ENCODE assay signal across 19 cellular contexts in the genomic region with DNA sequence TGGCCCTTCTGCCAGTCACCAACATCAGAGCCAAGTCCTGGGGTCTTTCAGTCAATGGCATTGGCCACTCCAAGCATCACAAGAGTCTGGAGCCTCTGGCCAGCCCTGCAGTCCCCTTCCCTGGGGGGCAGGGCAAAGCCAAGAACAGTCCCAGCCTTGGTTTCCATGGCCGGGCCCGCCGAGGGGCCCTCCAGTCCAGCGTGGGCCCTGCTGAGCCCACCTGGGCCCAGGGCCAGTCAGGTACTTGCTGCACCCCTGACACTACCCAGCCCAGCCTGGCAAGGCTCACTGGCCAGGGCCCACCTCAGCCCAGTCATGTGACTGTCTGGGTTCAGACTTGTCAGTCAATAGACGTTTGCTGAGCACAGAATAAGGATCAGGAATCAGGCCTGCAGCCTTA. TPM values are rescaled to one million over a fixed set of nuclear protein-coding genes. Genes with fewer than 3 reads are reported as not detected.
A peak's percentile ranks its signal among the peaks of the same experiment; 100 is the strongest.
DNase-seq lines count a peak whose midpoint lies in the region; ATAC-seq, FAIRE-seq and TF ChIP-seq lines count a peak whose summit lies in the region.
"Had no signal": no experiment of that assay in that cellular context is flagged by ENCODE, and none has a peak within 500 bp of the region (broad histone marks: within the 10 kb centered on the region; RNA-seq: fewer than 3 reads in every experiment).

No MANE protein-coding gene starts in this region.

- DNase-seq in H7 (peak; percentile 57), RWPE1 (ENCODE audit: low spot score) (no peak), kidney (peak; percentile 39), upper lobe of right lung (peak; percentile 44), anterior cingulate cortex (lab: John Stamatoyannopoulos, UW) (no peak)
- DNase-seq in effector CD4-positive, alpha-beta T cell: no peak
- DNase-seq: CD8-positive, alpha-beta T cell; COR-L47; DMS153; DMS79 treated with DMSO at 0.1 percent for 48 hours; EL; GOT3; HFFc6 had no signal

- H3K4me1 ChIP-seq in kidney (ENCODE audit: control insufficient read depth in 1 of 2, insufficient read depth in 1 of 2, low read depth in 1 of 2, low read length in 2 of 2) (peaks cover 0 to 2% of the 10 kb centered on the region in 2 donors), upper lobe of right lung (peaks cover 3% of the 10 kb centered on the region)
- H3K4me1 ChIP-seq: HAP-1 had no signal

- ATAC-seq in upper lobe of right lung: no peak
- ATAC-seq: CD8-positive, alpha-beta T cell; HepG2 had no signal

- H3K4me3 ChIP-seq in H7 (ENCODE audit: insufficient read depth, low read depth, low read length) (no peak overlapping the region), kidney (ENCODE audit: low read length in 2 of 2) (no peak overlapping the region), upper lobe of right lung (no peak overlapping the region)
- H3K4me3 ChIP-seq: HAP-1 had no signal

- H3K36me3 ChIP-seq in H7 (replicated peaks; ENCODE audit: control insufficient read depth, insufficient read depth, low read length): peaks cover 5% of the 10 kb centered on the region
- peaks cover 0 to 12% of the 10 kb centered on the region in 2 donors for H3K36me3 ChIP-seq in kidney (ENCODE audit: control insufficient read depth in 1 of 2, insufficient read depth in 2 of 2, low read length in 2 of 2)
- H3K36me3 ChIP-seq in upper lobe of right lung: peaks cover 22% of the 10 kb centered on the region

- no peak overlapping the region for H3K9ac ChIP-seq in kidney (ENCODE audit: low read length in 2 of 2)

- TF ChIP-seq CTCF in RWPE1 (conservative IDR thresholded peaks at IDR 0.05; ENCODE audit: low read depth) (no peak), kidney (IDR thresholded peaks at IDR 0.05; ENCODE audit: borderline replicate concordance, extremely low read depth, insufficient read depth) (no peak), upper lobe of right lung (IDR thresholded peaks at IDR 0.05) (no peak)

- H3K9me3 ChIP-seq in kidney (ENCODE audit: control insufficient read depth in 1 of 2, low read length in 2 of 2) (no peaks in the 10 kb centered on the region), upper lobe of right lung (no peaks in the 10 kb centered on the region)
- H3K9me3 ChIP-seq: HAP-1 had no signal

- FAIRE-seq in kidney (lab: Jason Lieb, UNC): no peak
- FAIRE-seq: D721Med, G401.6, GM12891, HepG2, HTR-8/SVneo had no signal

- intact Hi-C loops in kidney (cut with DNase I) (no loop called here), upper lobe of right lung (cut with DNase I) (loop anchor here (10.0 kb wide), 1 partner anchor 303 kb away; no protein-coding TSS in a partner anchor)

- CTCF ChIA-PET in RWPE1 (lab: Yijun Ruan, JAX): no interaction called here

- POLR2A ChIA-PET in RWPE1 (lab: Yijun Ruan, JAX; ENCODE audit: low non-redundant PET): no interaction called here

- peak overlapping the region; percentile 11; the same call in 1 of the 2 replicates for H3K27ac ChIP-seq in RWPE1
- H3K27ac ChIP-seq in kidney (ENCODE audit: low read depth in 2 of 2, low read length in 2 of 2): no peak overlapping the region
- H3K27ac ChIP-seq in upper lobe of right lung: no peak overlapping the region

- peaks cover 4% of the 10 kb centered on the region; the same call in 1 of the 2 replicates for H3K27me3 ChIP-seq in H7 (ENCODE audit: control insufficient read depth, insufficient read depth, low read length)
- no peaks in the 10 kb centered on the region for H3K27me3 ChIP-seq in upper lobe of right lung

RNA-seq across cellular contexts. Expression of a gene that starts 10.8 kb away (rescaled TPM):
- 263 and 296 TPM in 2 replicates for total RNA-seq in H7 (2014; rRNA removed; shearing (Covaris generic))
- 92.1 TPM for total RNA-seq in kidney
- polyA plus RNA-seq in kidney (ENCODE audit: insufficient read depth, low read depth, low replicate concordance): 228 TPM
- 94.0 TPM for total RNA-seq in upper lobe of right lung

RNA-seq across cellular contexts. Expression of a gene that starts 11.1 kb away (rescaled TPM):
- 103 and 119 TPM in 2 replicates for total RNA-seq in H7 (2014; rRNA removed; shearing (Covaris generic))
- total RNA-seq in kidney: 8.8 TPM
- 8.5 TPM for polyA plus RNA-seq in kidney (ENCODE audit: insufficient read depth, low read depth, low replicate concordance)
- 4.9 TPM for total RNA-seq in upper lobe of right lung

RNA-seq across cellular contexts. Expression of a gene that starts 29.1 kb away (rescaled TPM):
- 3.6 and 4.2 TPM in 2 replicates for total RNA-seq in H7 (2014; rRNA removed; shearing (Covaris generic))
- total RNA-seq in kidney (36.3 TPM), upper lobe of right lung (62.6 TPM)
- 6.0 TPM for polyA plus RNA-seq in kidney (ENCODE audit: insufficient read depth, low read depth, low replicate concordance)

RNA-seq across cellular contexts. Expression of a gene that starts 35.2 kb away (rescaled TPM):
- total RNA-seq in H7 (2014; rRNA removed; shearing (Covaris generic)): 99.2 and 115 TPM in 2 replicates
- total RNA-seq in kidney (19.5 TPM), upper lobe of right lung (68.0 TPM)
- 6.7 TPM for polyA plus RNA-seq in kidney (ENCODE audit: insufficient read depth, low read depth, low replicate concordance)

RNA-seq across cellular contexts. Expression of a gene that starts 46.5 kb away (rescaled TPM):
- total RNA-seq in H7 (2014; rRNA removed; shearing (Covaris generic)): 176 and 225 TPM in 2 replicates
- 49.2 TPM for total RNA-seq in kidney
- polyA plus RNA-seq in kidney (ENCODE audit: insufficient read depth, low read depth, low replicate concordance): 9.8 TPM
- 75.1 TPM for total RNA-seq in upper lobe of right lung

Comparison
In these comparisons a context has a peak if more than half of its experiments do, and no peak if none do; other contexts are left out.
1. DNase-seq: peak in H7 (single experiment), kidney (single experiment) and upper lobe of right lung (single experiment); none in RWPE1 (single experiment), effector CD4-positive, alpha-beta T cell (single experiment) and anterior cingulate cortex (0 of 58).
2. RNA of a gene that starts 11.1 kb away (total RNA-seq): 103 to 119 TPM in H7; 8.8 TPM in kidney (single experiment) and 4.9 TPM in upper lobe of right lung (single experiment); every median in the first group is over 10 times any median in the second.